9 cellular contexts compared by ENCODE assay signal in the genomic region with DNA sequence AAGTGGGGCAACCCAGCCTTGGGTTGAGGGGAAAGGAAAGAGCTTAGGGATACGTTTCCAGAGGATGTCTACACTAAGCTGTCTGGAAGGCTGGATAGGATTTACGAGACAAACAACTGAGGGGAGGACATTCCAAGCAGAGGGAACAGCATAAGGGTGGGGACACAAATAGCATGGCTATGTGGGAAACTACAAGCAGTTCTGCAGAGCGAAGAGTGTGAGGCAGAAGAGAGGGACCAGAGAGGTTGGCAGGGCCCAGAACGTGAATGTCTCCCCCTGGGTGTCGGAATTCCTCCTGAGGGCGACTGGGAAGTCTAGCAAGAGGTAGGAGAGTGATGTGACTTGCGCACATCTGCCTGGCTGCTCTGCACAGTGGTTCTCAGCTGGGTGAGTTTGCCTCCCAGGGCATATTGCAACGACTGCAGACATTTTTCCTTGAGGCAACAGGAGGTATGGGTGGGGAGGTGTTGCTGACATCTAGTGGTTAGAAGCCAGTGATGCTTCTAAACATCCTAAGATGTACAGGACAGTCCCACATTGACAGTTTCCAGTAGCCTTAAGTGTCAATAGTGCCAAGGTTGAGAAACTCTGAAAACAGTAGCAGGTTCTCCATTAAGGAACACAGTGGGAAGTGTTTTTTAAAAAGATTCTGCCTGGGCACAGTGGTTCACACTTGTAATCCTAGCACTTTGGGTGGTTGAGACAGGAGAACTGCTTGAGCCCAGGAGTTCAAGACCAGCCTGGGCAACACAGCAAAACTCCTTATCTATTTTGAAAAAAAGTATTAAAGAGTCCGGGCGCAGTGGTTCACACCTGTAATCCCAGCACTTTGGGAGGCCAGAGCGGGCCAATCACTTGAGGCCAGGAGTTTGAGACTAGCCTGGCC. TPM values are rescaled to one million over a fixed set of nuclear protein-coding genes. Genes with fewer than 3 reads are reported as not detected.
DNase-seq lines count a peak whose midpoint lies in the region; ATAC-seq and TF ChIP-seq lines count a peak whose summit lies in the region.
"Had no signal": no experiment of that assay in that cellular context is flagged by ENCODE, and none has a peak within 500 bp of the region (broad histone marks: within the 10 kb centered on the region; RNA-seq: fewer than 3 reads in every experiment).

No MANE protein-coding gene starts in this region.

- H3K27me3 Mint-ChIP-seq in stimulated activated naive CD8-positive, alpha-beta T cell treated with anti-CD3 and anti-CD28 coated beads, Interleukin-15, amount 100 ng/mL, for 72 hours = no peaks in the 10 kb centered on the region

- no peak overlapping the region for H3K27ac Mint-ChIP-seq in stimulated activated naive CD8-positive, alpha-beta T cell treated with anti-CD3 and anti-CD28 coated beads, Interleukin-15, amount 100 ng/mL, for 72 hours

- DNase-seq in DMS153 treated with DMSO at 0.1 percent for 48 hours (lab: John Stamatoyannopoulos, UW; ENCODE audit: unreplicated experiment) (peak; percentile 22), DMS153 (lab: John Stamatoyannopoulos, UW) (no peak), GM20000 (ENCODE audit: low spot score) (peak; percentile 56), HT-29 (ENCODE audit: low spot score) (peak; percentile 72), SHP77 (lab: John Stamatoyannopoulos, UW) (peak; percentile 16 to 43), astrocyte of the cerebellum (ENCODE audit: low read depth) (peak; percentile 18), inferior parietal cortex (ENCODE audit: extremely low spot score) (peak; percentile 13)
- DNase-seq in stimulated activated naive CD8-positive, alpha-beta T cell treated with anti-CD3 and anti-CD28 coated beads, Interleukin-15, amount 100 ng/mL, for 72 hours = peak; percentile 15 to 30

- no peak overlapping the region for H3K4me3 Mint-ChIP-seq in stimulated activated naive CD8-positive, alpha-beta T cell treated with anti-CD3 and anti-CD28 coated beads, Interleukin-15, amount 100 ng/mL, for 72 hours

- TF ChIP-seq CTCF in GM20000 (IDR thresholded peaks at IDR 0.05; ENCODE audit: extremely low read depth, missing control alignments) = peak; percentile 12
- peak; percentile 72 for TF ChIP-seq CTCF in astrocyte of the cerebellum (IDR thresholded peaks at IDR 0.05; ENCODE audit: low read depth, low read length, missing control alignments)

- H3K4me1 Mint-ChIP-seq in stimulated activated naive CD8-positive, alpha-beta T cell treated with anti-CD3 and anti-CD28 coated beads, Interleukin-15, amount 100 ng/mL, for 72 hours = peaks cover 25% of the 10 kb centered on the region

- ATAC-seq in stimulated activated naive CD8-positive, alpha-beta T cell treated with anti-CD3 and anti-CD28 coated beads, Interleukin-15, amount 100 ng/mL, for 72 hours = peak; percentile 94

- H3K9me3 Mint-ChIP-seq in stimulated activated naive CD8-positive, alpha-beta T cell treated with anti-CD3 and anti-CD28 coated beads, Interleukin-15, amount 100 ng/mL, for 72 hours = no peaks in the 10 kb centered on the region

- H3K4me3 ChIP-seq in astrocyte of the cerebellum (ENCODE audit: low read depth, low read length) = no peak overlapping the region

- in situ Hi-C loops in astrocyte of the cerebellum (cut with HindIII; ENCODE audit: low sequenced_read_pairs) = no loop called here

RNA-seq across cellular contexts. Expression of a gene that starts 9.2 kb away (rescaled TPM):
- total RNA-seq in HT-29 (2014; rRNA removed; shearing (Covaris generic)) = 65.6 and 67.0 TPM in 2 replicates

RNA-seq across cellular contexts. Expression of a gene that starts 9.3 kb away (rescaled TPM):
- 16.5 and 19.2 TPM in 2 replicates for total RNA-seq in HT-29 (2014; rRNA removed; shearing (Covaris generic))

RNA-seq across cellular contexts. Expression of a gene that starts 14.9 kb away (rescaled TPM):
- total RNA-seq in HT-29 (2014; rRNA removed; shearing (Covaris generic)) = not detected in 2 replicates
- total RNA-seq: temporal lobe had no signal

RNA-seq across cellular contexts. Expression of a gene that starts 28.0 kb away (rescaled TPM):
- total RNA-seq in HT-29 (2014; rRNA removed; shearing (Covaris generic)) = 4.8 and 5.1 TPM in 2 replicates
